ENCODE assay signal across 15 cellular contexts in the genomic region with DNA sequence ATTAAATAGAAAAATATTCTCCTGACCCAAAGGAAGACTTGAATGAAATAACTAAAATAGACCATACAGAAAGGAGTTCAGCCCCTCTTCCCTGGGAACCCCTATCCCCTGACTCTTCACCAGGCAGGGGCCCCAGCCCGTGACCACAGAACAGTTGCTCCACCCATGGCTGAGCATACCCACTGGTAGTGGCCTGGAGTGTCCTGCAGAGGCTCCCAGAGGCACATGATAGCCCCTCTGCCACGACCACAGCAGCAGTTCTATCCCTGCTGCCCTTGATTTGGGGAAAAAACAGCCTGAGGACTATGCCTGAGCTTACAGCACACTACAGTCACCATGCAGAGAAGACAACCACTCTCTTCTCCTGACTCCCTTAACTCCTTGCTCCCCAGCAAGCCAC. TPM values are rescaled to one million over a fixed set of nuclear protein-coding genes. Genes with fewer than 3 reads are reported as not detected.
DNase-seq lines count a peak whose midpoint lies in the region; ATAC-seq, FAIRE-seq and TF ChIP-seq lines count a peak whose summit lies in the region.
"Had no signal": no experiment of that assay in that cellular context is flagged by ENCODE, and none has a peak within 500 bp of the region (broad histone marks: within the 10 kb centered on the region; RNA-seq: fewer than 3 reads in every experiment).

No MANE protein-coding gene starts in this region.

- H3K4me3 Mint-ChIP-seq in MCF 10A (ENCODE audit: unreplicated experiment): no peak overlapping the region
- H3K4me3 Mint-ChIP-seq: activated naive CD4-positive, alpha-beta T cell treated with anti-CD3 and anti-CD28 coated beads, Interleukin-2, amount 10 ng/mL, durations not matched to agents 7 days and 5 days had no signal

- H3K36me3 Mint-ChIP-seq in MCF 10A (ENCODE audit: insufficient read depth, unreplicated experiment): no peaks in the 10 kb centered on the region
- H3K36me3 Mint-ChIP-seq: activated naive CD4-positive, alpha-beta T cell treated with anti-CD3 and anti-CD28 coated beads, Interleukin-2, amount 10 ng/mL, durations not matched to agents 7 days and 5 days had no signal

- H3K4me2 ChIP-seq in mammary epithelial cell (ENCODE audit: insufficient read depth, low read depth, low read length): no peak overlapping the region
- no peak overlapping the region for H3K4me2 ChIP-seq in K562 (ENCODE audit: insufficient read depth, low read length)

- dilution Hi-C loops in mammary epithelial cell (cut with HindIII; ENCODE audit: low sequenced_read_pairs): no loop called here

- WGBS in mammary epithelial cell (ENCODE audit: low coverage, missing lambda C conversion rate): 0% methylated on average over 1 of the region's 2 CpGs
- 5% methylated on average over 2 of the region's 2 CpGs for WGBS in K562 (ENCODE audit: insufficient coverage, low coverage, missing lambda C conversion rate)
- WGBS in spleen, 5 donors: 22 to 47% (median 29%) methylated on average over 2 of the region's 2 CpGs

- in situ Hi-C loops in mammary epithelial cell (cut with MboI; ENCODE audit: low sequenced_read_pairs in 2 of 2): no loop called here
- in situ Hi-C loops in K562 (cut with MboI): no loop called here

- CTCF ChIA-PET in MCF 10A (lab: Yijun Ruan, JAX) (no interaction called here), mammary epithelial cell (lab: Charles Lee; ENCODE audit: low non-redundant PET) (no interaction called here), K562 (lab: Yijun Ruan, JAX; ENCODE audit: low intra/inter-chr PET ratio) (no interaction called here)

- intact Hi-C loops in MCF 10A (cut with micrococcal nuclease) (no loop called here), mammary epithelial cell (cut with micrococcal nuclease) (no loop called here), K562 (cut with micrococcal nuclease) (no loop called here), spleen (cut with DNase I; ENCODE audit: low total_unique reads) (no loop called here)

- H2AFZ ChIP-seq in mammary epithelial cell (ENCODE audit: low read depth, low read length) (no peak overlapping the region), K562 (ENCODE audit: low read depth, low read length) (no peak overlapping the region)

- ATAC-seq in K562 (peak; percentile 79), HG03439 (IDR thresholded peaks at IDR 0.05; ENCODE audit: unreplicated experiment) (no peak), HG03521 (IDR thresholded peaks at IDR 0.05; ENCODE audit: unreplicated experiment) (no peak)
- ATAC-seq: pancreas had no signal

- TF ChIP-seq POLR2A in K562 (conservative IDR thresholded peaks at IDR 0.05) (no peak), spleen (IDR thresholded peaks at IDR 0.05) (no peak)

- H3K4me1 ChIP-seq in mammary epithelial cell (ENCODE audit: insufficient read depth, low read length): peaks cover 7% of the 10 kb centered on the region
- no peaks in the 10 kb centered on the region for H3K4me1 ChIP-seq in K562 (replicated peaks in 1 of 2; ENCODE audit: control insufficient read depth in 2 of 2, insufficient read depth in 2 of 2, low read length in 2 of 2)
- no peaks in the 10 kb centered on the region for H3K4me1 ChIP-seq in spleen
- H3K4me1 ChIP-seq: breast epithelium, pancreas had no signal

- no peaks in the 10 kb centered on the region for H3K4me1 Mint-ChIP-seq in MCF 10A (ENCODE audit: insufficient read depth, unreplicated experiment)
- H3K4me1 Mint-ChIP-seq: activated naive CD4-positive, alpha-beta T cell treated with anti-CD3 and anti-CD28 coated beads, Interleukin-2, amount 10 ng/mL, durations not matched to agents 7 days and 5 days had no signal

- H3K27me3 Mint-ChIP-seq in MCF 10A (ENCODE audit: insufficient read depth, unreplicated experiment): peaks cover 14% of the 10 kb centered on the region

- no peaks in the 10 kb centered on the region for H3K36me3 ChIP-seq in mammary epithelial cell (ENCODE audit: insufficient read depth, low read length)
- no peaks in the 10 kb centered on the region for H3K36me3 ChIP-seq in K562 (ENCODE audit: control insufficient read depth, insufficient read depth, low read length)
- H3K36me3 ChIP-seq in spleen: no peaks in the 10 kb centered on the region
- H3K36me3 ChIP-seq: breast epithelium, pancreas had no signal

- no peak overlapping the region for H3K27ac ChIP-seq in mammary epithelial cell (ENCODE audit: insufficient read depth, low read depth, low read length)
- no peak overlapping the region for H3K27ac ChIP-seq in K562 (ENCODE audit: extremely low read depth, low read depth, low read length)
- no peak overlapping the region for H3K27ac ChIP-seq in spleen
- H3K27ac ChIP-seq: breast epithelium, pancreas had no signal

- FAIRE-seq in K562 (lab: Jason Lieb, UNC): no peak
- FAIRE-seq: pancreas had no signal

- H3K79me2 ChIP-seq in mammary epithelial cell (ENCODE audit: insufficient read depth, low read length) (no peaks in the 10 kb centered on the region), K562 (ENCODE audit: control insufficient read depth, insufficient read depth, low read length) (no peaks in the 10 kb centered on the region)

- no peak overlapping the region for H3K4me3 ChIP-seq in mammary epithelial cell (replicated peaks in 1 of 3; ENCODE audit: insufficient read depth in 1 of 3, low read depth in 2 of 3, low read length in 3 of 3)
- H3K4me3 ChIP-seq in K562: no peak overlapping the region
- H3K4me3 ChIP-seq in spleen: no peak overlapping the region
- H3K4me3 ChIP-seq: breast epithelium, pancreas had no signal

- TF ChIP-seq CTCF in MCF 10A (IDR thresholded peaks at IDR 0.05; ENCODE audit: unreplicated experiment) (no peak), mammary epithelial cell (conservative IDR thresholded peaks at IDR 0.05 in 1 of 2, IDR thresholded peaks at IDR 0.05 in 1 of 2; ENCODE audit: extremely low read depth in 1 of 2, insufficient read depth in 1 of 2, low read depth in 1 of 2, low read length in 2 of 2) (no peak), K562 (IDR thresholded peaks at IDR 0.05 in 2 of 3, conservative IDR thresholded peaks at IDR 0.05 in 1 of 3; ENCODE audit: insufficient read depth in 2 of 3, low read depth in 1 of 3, low read length in 3 of 3) (0 out of 6 replicates have a peak, but pooled peaks of 1 of the 3 experiments have one; percentile 6), spleen (IDR thresholded peaks at IDR 0.05 in 8 of 11, conservative IDR thresholded peaks at IDR 0.05 in 3 of 11) (no peak)

- no peaks in the 10 kb centered on the region for H3K9me3 Mint-ChIP-seq in MCF 10A (ENCODE audit: unreplicated experiment)
- H3K9me3 Mint-ChIP-seq: activated naive CD4-positive, alpha-beta T cell treated with anti-CD3 and anti-CD28 coated beads, Interleukin-2, amount 10 ng/mL, durations not matched to agents 7 days and 5 days had no signal

- TF ChIP-seq EP300 in Ishikawa (IDR thresholded peaks at IDR 0.05; ENCODE audit: borderline replicate concordance) (no peak), K562 (IDR thresholded peaks at IDR 0.05; ENCODE audit: low read length) (no peak)

- H4K20me1 ChIP-seq in mammary epithelial cell (ENCODE audit: insufficient read depth, low read length) (no peaks in the 10 kb centered on the region), K562 (replicated peaks; ENCODE audit: control insufficient read depth, insufficient read depth, low read length) (no peaks in the 10 kb centered on the region)

- H3K27me3 ChIP-seq in mammary epithelial cell (ENCODE audit: insufficient read depth, low read length): no peaks in the 10 kb centered on the region
- H3K27me3 ChIP-seq in K562 (ENCODE audit: control insufficient read depth in 2 of 2, insufficient read depth in 2 of 2, low read length in 2 of 2): no peaks in the 10 kb centered on the region
- H3K27me3 ChIP-seq in spleen (replicated peaks in 1 of 7): peaks cover 0 to 35% (median 2%) of the 10 kb centered on the region in 7 donors
- H3K27me3 ChIP-seq: breast epithelium, pancreas had no signal

- BruUV-seq in MCF 10A (replicated peaks; lab: Mats Ljungman, UMichigan): no TSS peak
- no TSS peak for BruUV-seq in mammary epithelial cell (replicated peaks; lab: Mats Ljungman, UMichigan)
- BruUV-seq in K562 (replicated peaks; lab: Mats Ljungman, UMichigan): no TSS peak

- no peak overlapping the region for H3K27ac Mint-ChIP-seq in MCF 10A (ENCODE audit: low read depth, unreplicated experiment)
- H3K27ac Mint-ChIP-seq: activated naive CD4-positive, alpha-beta T cell treated with anti-CD3 and anti-CD28 coated beads, Interleukin-2, amount 10 ng/mL, durations not matched to agents 7 days and 5 days had no signal

- DNase-seq in MCF 10A (ENCODE audit: unreplicated experiment): peak; percentile 13
- no peak for DNase-seq in mammary epithelial cell
- no peak for DNase-seq in K562 (ENCODE audit: extremely low read depth in 1 of 4, low spot score in 3 of 4)
- DNase-seq in spleen: peak; percentile 64
- no peak for DNase-seq in mesenteric fat pad (ENCODE audit: low spot score)
- DNase-seq: activated CD8-positive, alpha-beta memory T cell treated with anti-CD3 and anti-CD28 coated beads, Interleukin-2, amount 50 U/mL, for 48 hours; activated naive CD4-positive, alpha-beta T cell treated with anti-CD3 and anti-CD28 coated beads, Interleukin-2, amount 10 ng/mL, durations not matched to agents 7 days and 5 days; mesenchymal stem cell; NCI-H2081; pancreas; SW 1271 had no signal

- POLR2A ChIA-PET in MCF 10A (lab: Yijun Ruan, JAX): no interaction called here
- POLR2A ChIA-PET in K562 (lab: Yijun Ruan, JAX): interaction anchor here (0.9 kb wide), 1 partner anchor 9 kb away, joined by 3 read pairs; no protein-coding TSS in a partner anchor

- TF ChIP-seq RAD21 in Ishikawa (IDR thresholded peaks at IDR 0.05; ENCODE audit: low read depth) (peak; percentile 20; the same call in 1 of the 2 replicates), K562 (CRISPR knock-in tag; conservative IDR thresholded peaks at IDR 0.05 in 1 of 2, IDR thresholded peaks at IDR 0.05 in 1 of 2) (0 out of 4 replicates have a peak, but pooled peaks of 1 of the 2 experiments have one; percentile 10)

- H3K9me3 ChIP-seq in mammary epithelial cell (replicated peaks; ENCODE audit: insufficient read depth, low read length) (no peaks in the 10 kb centered on the region), K562 (replicated peaks; ENCODE audit: control insufficient read depth, insufficient read depth, low read depth, low read length) (no peaks in the 10 kb centered on the region), spleen (no peaks in the 10 kb centered on the region)
- H3K9me3 ChIP-seq: breast epithelium, pancreas had no signal

- H3K9ac ChIP-seq in mammary epithelial cell (ENCODE audit: insufficient read depth, low read length): no peak overlapping the region
- no peak overlapping the region for H3K9ac ChIP-seq in K562 (ENCODE audit: insufficient read depth in 1 of 2, low read depth in 2 of 2, low read length in 2 of 2)

- no peaks in the 10 kb centered on the region for H3K9me1 ChIP-seq in K562 (ENCODE audit: control insufficient read depth, insufficient read depth, low read length)

RNA-seq across cellular contexts. Expression of a gene that starts 31.8 kb away (rescaled TPM):
- total RNA-seq in MCF 10A (2022) (35.8 and 41.9 TPM in 2 replicates), mammary epithelial cell (10 to 100 TPM; 31.0 to 37.0 TPM), K562 (2014; rRNA removed) (16.2 and 17.7 TPM in 2 replicates), K562 (2014; rRNA removed; fragmentation: Illumina TruSeq; extraction: Trizol) (31.3 and 32.6 TPM in 2 replicates), K562 (2015; rRNA removed; fragmentation: Illumina TruSeq; extraction: Trizol) (25.9 and 27.0 TPM in 2 replicates), K562 (2021) (33.2 and 35.4 TPM in 2 replicates), spleen (100 to 1,000 TPM in 1 of 7 donors, 10 to 100 TPM in 6; 60.5 to 101 (median 73.1) TPM), mesenteric fat pad (26.8 TPM)
- polyA plus RNA-seq in mammary epithelial cell (12.9 TPM), K562 (2011; rRNA removed) (50.6 and 61.9 TPM in 2 replicates), K562 (2014; fragmentation: Illumina TruSeq; extraction: Trizol) (20.4 and 22.6 TPM in 2 replicates), K562 (2014; fragmentation: Nextera tagmentation; extraction: Ambion mirVana) (10 to 100 TPM in 1 of 2 experiments, 1 to 10 TPM in 1; 10.0 to 11.3 TPM), K562 (2014; rRNA removed) (26.1 and 33.3 TPM in 2 replicates), spleen (10 to 100 TPM; 23.8 to 30.1 (median 28.2) TPM)
- polyA minus RNA-seq in mammary epithelial cell: 30.9 TPM
- 83.6 and 251 TPM in 2 replicates for total RNA-seq in K562 (2011; cell fraction: chromatin; rRNA removed; ENCODE audit: low replicate concordance)
- 50.7 and 58.5 TPM in 2 replicates for total RNA-seq in K562 (2011; cell fraction: nucleolus; rRNA removed)
- 52.1 and 67.0 TPM in 2 replicates for total RNA-seq in K562 (2011; cell fraction: nucleoplasm; rRNA removed)
- polyA plus RNA-seq in K562 (2011; cell fraction: cytosol; rRNA removed): 4.5 and 12.1 TPM in 2 replicates
- 118 and 143 TPM in 2 replicates for polyA plus RNA-seq in K562 (2011; cell fraction: nucleus; rRNA removed)
- 14.7 and 27.4 TPM in 2 replicates for polyA plus RNA-seq in K562 (2012)
- polyA minus RNA-seq in K562 (2011; rRNA and poly(A)+ RNA removed): 81.0 and 87.7 TPM in 2 replicates
- polyA minus RNA-seq in K562 (2011; cell fraction: cytosol; rRNA and poly(A)+ RNA removed): 13.7 and 27.6 TPM in 2 replicates
- polyA minus RNA-seq in K562 (2011; cell fraction: nucleus; rRNA and poly(A)+ RNA removed): 148 and 160 TPM in 2 replicates

RNA-seq across cellular contexts. Expression of a gene that starts 45.6 kb away (rescaled TPM):
- total RNA-seq in MCF 10A (2022) (not detected in 2 replicates), mammary epithelial cell (under 1 TPM in 1 of 2 donors, not detected in 1; 0.26 TPM), K562 (2014; rRNA removed) (not detected in 2 replicates), K562 (2014; rRNA removed; fragmentation: Illumina TruSeq; extraction: Trizol) (not detected in 2 replicates), K562 (2015; rRNA removed; fragmentation: Illumina TruSeq; extraction: Trizol) (not detected in 2 replicates), K562 (2021) (not detected in 2 replicates), spleen (under 1 TPM in 2 of 7 donors, not detected in 5; 0.13 to 0.34 TPM), mesenteric fat pad (0.64 TPM)
- polyA plus RNA-seq in mammary epithelial cell (not detected), K562 (2011; rRNA removed) (not detected in 2 replicates), K562 (2014; fragmentation: Illumina TruSeq; extraction: Trizol) (not detected in 2 replicates), K562 (2014; fragmentation: Nextera tagmentation; extraction: Ambion mirVana) (not detected), K562 (2014; rRNA removed) (not detected in 2 replicates), spleen (under 1 TPM in 1 of 3 donors, not detected in 2; 0.11 TPM)
- not detected for polyA minus RNA-seq in mammary epithelial cell
- total RNA-seq in K562 (2011; cell fraction: chromatin; rRNA removed; ENCODE audit: low replicate concordance): not detected in 2 replicates
- total RNA-seq in K562 (2011; cell fraction: nucleolus; rRNA removed): not detected in 2 replicates
- total RNA-seq in K562 (2011; cell fraction: nucleoplasm; rRNA removed): not detected in 2 replicates
- polyA plus RNA-seq in K562 (2011; cell fraction: cytosol; rRNA removed): not detected in 2 replicates
- polyA plus RNA-seq in K562 (2011; cell fraction: nucleus; rRNA removed): not detected in 2 replicates
- not detected in 2 replicates for polyA plus RNA-seq in K562 (2012)
- polyA minus RNA-seq in K562 (2011; rRNA and poly(A)+ RNA removed): not detected in 2 replicates
- not detected in 2 replicates for polyA minus RNA-seq in K562 (2011; cell fraction: cytosol; rRNA and poly(A)+ RNA removed)
- polyA minus RNA-seq in K562 (2011; cell fraction: nucleus; rRNA and poly(A)+ RNA removed): not detected in 2 replicates

Comparison
In these comparisons a context has a peak if more than half of its experiments do, and no peak if none do; other contexts are left out.
1. DNase-seq: peak in MCF 10A (single experiment) and spleen (single experiment); none in mammary epithelial cell (single experiment), K562 (0 of 4) and mesenteric fat pad (single experiment).